Comparison of ENCODE assay signal across 8 cellular contexts in genomic region chr1:43270421-43271095, GRCh38. TPM values are rescaled to one million over a fixed set of nuclear protein-coding genes. Genes with fewer than 3 reads are reported as not detected.
A peak's percentile ranks its signal among the peaks of the same experiment; 100 is the strongest.
DNase-seq lines count a peak whose midpoint lies in the region; FAIRE-seq and TF ChIP-seq lines count a peak whose summit lies in the region.

No MANE protein-coding gene starts in this region.

- intact Hi-C loops in Calu3 (cut with micrococcal nuclease; ENCODE audit: unreplicated experiment), result loop anchor here (2.0 kb wide), 1 partner anchor 14 kb away; the partner anchor contains the start of gene C1orf210

- peaks cover 36% of the 10 kb centered on the region for H3K36me3 Mint-ChIP-seq in Calu3 (ENCODE audit: insufficient read depth, unreplicated experiment)

- H3K9me2 ChIP-seq in Karpas-422 (replicated peaks; ENCODE audit: insufficient read depth, low read length), result no peaks in the 10 kb centered on the region

- no peak overlapping the region for H2AFZ ChIP-seq in Karpas-422 (ENCODE audit: low read length)

- no peaks in the 10 kb centered on the region for H3K79me2 ChIP-seq in Karpas-422 (ENCODE audit: low read length)

- CTCF ChIA-PET in Calu3 (lab: Charles Lee), result interaction anchor here (0.7 to 1.3 kb wide), 4 partner anchors 15 to 78 kb away, joined by 3 to 4 read pairs (median 3); partner anchors contain the start of gene C1orf210

- peak overlapping the region; percentile 65 for H3K9ac ChIP-seq in mucosa of stomach (ENCODE audit: low read length)
- H3K9ac ChIP-seq in Karpas-422 (ENCODE audit: low read length), result no peak overlapping the region

- H3K4me2 ChIP-seq in Karpas-422 (ENCODE audit: low read depth, low read length, poor library complexity, severe bottlenecking), result no peak overlapping the region

- H3K27ac Mint-ChIP-seq in Calu3 (ENCODE audit: unreplicated experiment), result peak overlapping the region; percentile 92

- H3K36me3 ChIP-seq in mucosa of stomach (ENCODE audit: control insufficient read depth, insufficient read depth, low read length), result no peaks in the 10 kb centered on the region
- H3K36me3 ChIP-seq in WERI-Rb-1, result no peaks in the 10 kb centered on the region
- no peaks in the 10 kb centered on the region for H3K36me3 ChIP-seq in Karpas-422 (ENCODE audit: insufficient read depth, low read length)

- H3K27me3 ChIP-seq in mucosa of stomach (ENCODE audit: control insufficient read depth, insufficient read depth, low read length) (no peaks in the 10 kb centered on the region), WERI-Rb-1 (ENCODE audit: insufficient read depth, low read depth, severe bottlenecking) (no peaks in the 10 kb centered on the region), Karpas-422 (ENCODE audit: low read length) (no peaks in the 10 kb centered on the region)

- no peaks in the 10 kb centered on the region for H3K27me3 Mint-ChIP-seq in Calu3 (ENCODE audit: unreplicated experiment)

- peak; percentile 87 for DNase-seq in Calu3
- peak; percentile 44 to 65 for DNase-seq in NCI-H187 (lab: John Stamatoyannopoulos, UW)
- DNase-seq in coronary artery (ENCODE audit: low spot score), result peak; percentile 65
- DNase-seq in H54 (ENCODE audit: insufficient read length, low spot score), result no peak
- DNase-seq in NCI-H446 (lab: John Stamatoyannopoulos, UW), result no peak
- no peak for DNase-seq in WERI-Rb-1
- no peak for DNase-seq in Karpas-422

- H3K4me3 ChIP-seq in coronary artery (peak overlapping the region; percentile 30), mucosa of stomach (ENCODE audit: low read length) (peak overlapping the region; percentile 3), WERI-Rb-1 (ENCODE audit: low read depth, low read length) (no peak overlapping the region), Karpas-422 (ENCODE audit: low read length) (no peak overlapping the region)

- H4K20me1 ChIP-seq in Karpas-422 (ENCODE audit: insufficient read depth, low read depth, low read length), result no peaks in the 10 kb centered on the region

- no peak for TF ChIP-seq POLR2A in H54 (IDR thresholded peaks at IDR 0.05; ENCODE audit: low read depth, low read length)

- TF ChIP-seq CTCF in Calu3 (IDR thresholded peaks at IDR 0.05; ENCODE audit: unreplicated experiment) (no peak), coronary artery (IDR thresholded peaks at IDR 0.05) (no peak), WERI-Rb-1 (IDR thresholded peaks at IDR 0.05; ENCODE audit: low read depth, low read length) (no peak)

- H3K27ac ChIP-seq in coronary artery (no peak overlapping the region), WERI-Rb-1 (no peak overlapping the region), Karpas-422 (ENCODE audit: low read length) (no peak overlapping the region)

- peaks cover 31% of the 10 kb centered on the region for H3K4me1 Mint-ChIP-seq in Calu3 (ENCODE audit: low read depth, unreplicated experiment)

- FAIRE-seq in H54 (lab: Jason Lieb, UNC), result no peak

- H3K4me1 ChIP-seq in mucosa of stomach (ENCODE audit: control insufficient read depth, insufficient read depth, low read length) (peaks cover 41% of the 10 kb centered on the region), Karpas-422 (ENCODE audit: low read length) (no peaks in the 10 kb centered on the region)

- no peaks in the 10 kb centered on the region for H3K9me3 ChIP-seq in mucosa of stomach (ENCODE audit: control insufficient read depth, low read length)
- H3K9me3 ChIP-seq in WERI-Rb-1 (ENCODE audit: severe bottlenecking), result no peaks in the 10 kb centered on the region
- no peaks in the 10 kb centered on the region for H3K9me3 ChIP-seq in Karpas-422 (ENCODE audit: low read length)

- peak overlapping the region; percentile 82 for H3K4me3 Mint-ChIP-seq in Calu3 (ENCODE audit: low read depth, unreplicated experiment)

- H3K9me3 Mint-ChIP-seq in Calu3 (ENCODE audit: low read depth, unreplicated experiment), result no peaks in the 10 kb centered on the region

- no TSS peak for BruUV-seq in Calu3 (replicated peaks; lab: Mats Ljungman, UMichigan)

RNA-seq across cellular contexts. Expression of gene TMEM125, which starts 0.8 kb away (rescaled TPM):
- 20.7 and 24.4 TPM in 2 replicates for total RNA-seq in Calu3 (2022)
- not detected in 2 replicates for total RNA-seq in Karpas-422 (2014; rRNA removed; shearing (Covaris generic); ENCODE audit: low replicate concordance)

RNA-seq across cellular contexts. Expression of gene C1orf210, which starts 14.8 kb away (rescaled TPM):
- 16.8 and 19.9 TPM in 2 replicates for total RNA-seq in Calu3 (2022)
- total RNA-seq in Karpas-422 (2014; rRNA removed; shearing (Covaris generic); ENCODE audit: low replicate concordance), result not detected in 2 replicates

RNA-seq across cellular contexts. Expression of gene TIE1, which starts 30.2 kb away (rescaled TPM):
- not detected in 2 replicates for total RNA-seq in Calu3 (2022)
- not detected in 2 replicates for total RNA-seq in Karpas-422 (2014; rRNA removed; shearing (Covaris generic); ENCODE audit: low replicate concordance)

Comparison
In these comparisons a context has a peak if more than half of its experiments do, and no peak if none do; other contexts are left out.
1. DNase-seq: peak in Calu3 (single experiment), NCI-H187 (2 of 2) and coronary artery (single experiment); none in H54 (single experiment), NCI-H446 (0 of 2), WERI-Rb-1 (single experiment) and Karpas-422 (single experiment).
2. H3K4me3 ChIP-seq: peak in coronary artery (single experiment) and mucosa of stomach (single experiment); none in WERI-Rb-1 (single experiment) and Karpas-422 (single experiment).
3. RNA of gene TMEM125, which starts 0.8 kb away (total RNA-seq): 20.7 to 24.4 TPM in Calu3; not detected in Karpas-422; every median in the first group is over 10 times any median in the second.
4. RNA of gene C1orf210, which starts 14.8 kb away (total RNA-seq): 16.8 to 19.9 TPM in Calu3; not detected in Karpas-422; every median in the first group is over 10 times any median in the second.